Comparison of ENCODE assay signal across 16 cellular contexts in genomic region chr6:148547110-148547509, GRCh38.
DNase-seq lines count a peak whose midpoint lies in the region; ATAC-seq and TF ChIP-seq lines count a peak whose summit lies in the region.
"Had no signal": no experiment of that assay in that cellular context is flagged by ENCODE, and none has a peak within 500 bp of the region (broad histone marks: within the 10 kb centered on the region; RNA-seq: fewer than 3 reads in every experiment).

No MANE protein-coding gene starts in this region.

- intact Hi-C loops in left ventricle myocardium superior (cut with micrococcal nuclease), result no loop called here

- TF ChIP-seq CTCF in HFFc6 (IDR thresholded peaks at IDR 0.05) (no peak), chondrocyte (IDR thresholded peaks at IDR 0.05) (no peak)

- H3K4me1 Mint-ChIP-seq in HFFc6 (ENCODE audit: low read depth) (peaks cover 34% of the 10 kb centered on the region), chondrocyte (ENCODE audit: low read depth) (no peaks in the 10 kb centered on the region)
- no peaks in the 10 kb centered on the region for H3K4me1 Mint-ChIP-seq in activated T-cell treated with anti-CD3 and anti-CD28 coated beads, Interleukin-2, amount 50 U/mL, for 24 hours (ENCODE audit: low read depth)

- H3K4me1 ChIP-seq in GM23248 (ENCODE audit: insufficient read depth), result peaks cover 5% of the 10 kb centered on the region; the same call in 1 of the 2 replicates
- H3K4me1 ChIP-seq: Caco-2 had no signal

- H3K9me3 ChIP-seq in GM23248 (ENCODE audit: low read depth), result no peaks in the 10 kb centered on the region
- H3K9me3 ChIP-seq: BE2C, Caco-2 had no signal

- H3K4me3 Mint-ChIP-seq in HFFc6 (peak overlapping the region; percentile 13; the same call in 1 of the 2 replicates), chondrocyte (ENCODE audit: unreplicated experiment) (no peak overlapping the region)
- no peak overlapping the region for H3K4me3 Mint-ChIP-seq in activated T-cell treated with anti-CD3 and anti-CD28 coated beads, Interleukin-2, amount 50 U/mL, for 24 hours
- H3K4me3 Mint-ChIP-seq: CD8-positive, alpha-beta T cell had no signal

- H4K20me1 ChIP-seq in GM23248 (ENCODE audit: insufficient read depth), result no peaks in the 10 kb centered on the region

- 82 to 83% methylated on average over 7 of the region's 7 CpGs for WGBS in GM23248 (ENCODE audit: low coverage in 1 of 2, low lambda C conversion rate in 2 of 2, missing lambda C conversion rate in 2 of 2), 2 experiments

- H3K9me3 Mint-ChIP-seq in HFFc6 (no peaks in the 10 kb centered on the region), chondrocyte (ENCODE audit: low read depth) (no peaks in the 10 kb centered on the region)
- H3K9me3 Mint-ChIP-seq in activated T-cell treated with anti-CD3 and anti-CD28 coated beads, Interleukin-2, amount 50 U/mL, for 24 hours, result no peaks in the 10 kb centered on the region
- H3K9me3 Mint-ChIP-seq: CD8-positive, alpha-beta T cell had no signal

- no peaks in the 10 kb centered on the region; the same call in 1 of the 2 replicates for H3K27me3 Mint-ChIP-seq in HFFc6 (ENCODE audit: insufficient read depth)
- no peaks in the 10 kb centered on the region for H3K27me3 Mint-ChIP-seq in chondrocyte (ENCODE audit: low read depth)
- peaks cover 11% of the 10 kb centered on the region for H3K27me3 Mint-ChIP-seq in activated T-cell treated with anti-CD3 and anti-CD28 coated beads, Interleukin-2, amount 50 U/mL, for 24 hours

- H3K79me2 ChIP-seq in GM23248 (ENCODE audit: insufficient read depth), result peaks cover 49% of the 10 kb centered on the region

- no peak overlapping the region for H3K9ac ChIP-seq in GM23248

- no peak overlapping the region for H3K4me2 ChIP-seq in GM23248 (ENCODE audit: unreplicated experiment)

- H3K27ac Mint-ChIP-seq in HFFc6 (peak overlapping the region; percentile 94), chondrocyte (ENCODE audit: unreplicated experiment) (peak overlapping the region; percentile 10)
- no peak overlapping the region for H3K27ac Mint-ChIP-seq in activated T-cell treated with anti-CD3 and anti-CD28 coated beads, Interleukin-2, amount 50 U/mL, for 24 hours
- H3K27ac Mint-ChIP-seq: CD8-positive, alpha-beta T cell had no signal

- H3K36me3 ChIP-seq in GM23248 (ENCODE audit: low read depth), result peaks cover 100% of the 10 kb centered on the region
- H3K36me3 ChIP-seq: BE2C had no signal

- H3K9me2 ChIP-seq in GM23248 (ENCODE audit: insufficient read depth), result no peaks in the 10 kb centered on the region

- no peak overlapping the region for H2AFZ ChIP-seq in GM23248

- in situ Hi-C loops in GM23248 (cut with MboI), result no loop called here

- H3F3A ChIP-seq in GM23248 (ENCODE audit: insufficient read depth), result peaks cover 71% of the 10 kb centered on the region

- DNase-seq in HFFc6 (no peak), chondrocyte (ENCODE audit: low spot score) (no peak), globus pallidus (ENCODE audit: low spot score) (peak; percentile 68), pons (ENCODE audit: low spot score) (peak; percentile 74), left ventricle myocardium superior (no peak), GM23248 (no peak)
- DNase-seq in activated T-cell treated with anti-CD3 and anti-CD28 coated beads, Interleukin-2, amount 50 U/mL, for 24 hours, result no peak
- DNase-seq: BE2C; Caco-2; CD8-positive, alpha-beta T cell; DND-41; GDM1; HCEC 1CT had no signal

- H3K27me3 ChIP-seq in GM23248 (replicated peaks; ENCODE audit: insufficient read depth), result no peaks in the 10 kb centered on the region
- H3K27me3 ChIP-seq: BE2C had no signal

- ATAC-seq in left ventricle myocardium superior (no peak), GM19467 (IDR thresholded peaks at IDR 0.05; ENCODE audit: unreplicated experiment) (no peak)
- ATAC-seq: CD8-positive, alpha-beta T cell had no signal

- H3K36me3 Mint-ChIP-seq in HFFc6 (ENCODE audit: low read depth), result peaks cover 62% of the 10 kb centered on the region
- peaks cover 51% of the 10 kb centered on the region for H3K36me3 Mint-ChIP-seq in chondrocyte (ENCODE audit: low read depth)
- no peaks in the 10 kb centered on the region for H3K36me3 Mint-ChIP-seq in activated T-cell treated with anti-CD3 and anti-CD28 coated beads, Interleukin-2, amount 50 U/mL, for 24 hours (ENCODE audit: low read depth)
- H3K36me3 Mint-ChIP-seq: CD8-positive, alpha-beta T cell had no signal

- no peak overlapping the region for H3K4me3 ChIP-seq in GM23248

- no peak overlapping the region for H3K27ac ChIP-seq in GM23248
- H3K27ac ChIP-seq: C4-2B, HL-60 had no signal

Comparison
In these comparisons a context has a peak if more than half of its experiments do, and no peak if none do; other contexts are left out.
1. DNase-seq: peak in globus pallidus (single experiment) and pons (single experiment); none in HFFc6 (single experiment), chondrocyte (single experiment), left ventricle myocardium superior (single experiment), GM23248 (single experiment) and activated T-cell treated with anti-CD3 and anti-CD28 coated beads, Interleukin-2, amount 50 U/mL, for 24 hours (single experiment).